Comparison of ENCODE assay signal across 1 cellular context in genomic region chr7:408651-409343, GRCh38.
TF ChIP-seq lines count a peak whose summit lies in the region.

No MANE protein-coding gene starts in this region.

TF ChIP-seq in GM23338, 12 proteins besides CTCF, POLR2A, EP300 and RAD21 (continued from another document):
- TF ChIP-seq, protein P1, sequence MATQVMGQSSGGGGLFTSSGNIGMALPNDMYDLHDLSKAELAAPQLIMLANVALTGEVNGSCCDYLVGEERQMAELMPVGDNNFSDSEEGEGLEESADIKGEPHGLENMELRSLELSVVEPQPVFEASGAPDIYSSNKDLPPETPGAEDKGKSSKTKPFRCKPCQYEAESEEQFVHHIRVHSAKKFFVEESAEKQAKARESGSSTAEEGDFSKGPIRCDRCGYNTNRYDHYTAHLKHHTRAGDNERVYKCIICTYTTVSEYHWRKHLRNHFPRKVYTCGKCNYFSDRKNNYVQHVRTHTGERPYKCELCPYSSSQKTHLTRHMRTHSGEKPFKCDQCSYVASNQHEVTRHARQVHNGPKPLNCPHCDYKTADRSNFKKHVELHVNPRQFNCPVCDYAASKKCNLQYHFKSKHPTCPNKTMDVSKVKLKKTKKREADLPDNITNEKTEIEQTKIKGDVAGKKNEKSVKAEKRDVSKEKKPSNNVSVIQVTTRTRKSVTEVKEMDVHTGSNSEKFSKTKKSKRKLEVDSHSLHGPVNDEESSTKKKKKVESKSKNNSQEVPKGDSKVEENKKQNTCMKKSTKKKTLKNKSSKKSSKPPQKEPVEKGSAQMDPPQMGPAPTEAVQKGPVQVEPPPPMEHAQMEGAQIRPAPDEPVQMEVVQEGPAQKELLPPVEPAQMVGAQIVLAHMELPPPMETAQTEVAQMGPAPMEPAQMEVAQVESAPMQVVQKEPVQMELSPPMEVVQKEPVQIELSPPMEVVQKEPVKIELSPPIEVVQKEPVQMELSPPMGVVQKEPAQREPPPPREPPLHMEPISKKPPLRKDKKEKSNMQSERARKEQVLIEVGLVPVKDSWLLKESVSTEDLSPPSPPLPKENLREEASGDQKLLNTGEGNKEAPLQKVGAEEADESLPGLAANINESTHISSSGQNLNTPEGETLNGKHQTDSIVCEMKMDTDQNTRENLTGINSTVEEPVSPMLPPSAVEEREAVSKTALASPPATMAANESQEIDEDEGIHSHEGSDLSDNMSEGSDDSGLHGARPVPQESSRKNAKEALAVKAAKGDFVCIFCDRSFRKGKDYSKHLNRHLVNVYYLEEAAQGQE (IDR thresholded peaks at IDR 0.05; ENCODE audit: unreplicated experiment): no peak
- TF ChIP-seq STAT1 (IDR thresholded peaks at IDR 0.05; ENCODE audit: unreplicated experiment) (no peak), NANOG (IDR thresholded peaks at IDR 0.05; ENCODE audit: borderline replicate concordance) (no peak), EZH2phosphoT487 (IDR thresholded peaks at IDR 0.05; ENCODE audit: unreplicated experiment) (no peak), POLR2AphosphoS5 (IDR thresholded peaks at IDR 0.05; ENCODE audit: low read depth) (no peak), JUNB (IDR thresholded peaks at IDR 0.05; ENCODE audit: unreplicated experiment) (no peak)
